ENCODE assay signal across 1 cellular context in genomic region chr6:154343473-154344308, GRCh38.
TF ChIP-seq lines count a peak whose summit lies in the region.

No MANE protein-coding gene starts in this region.

TF ChIP-seq in WTC11, 78 proteins besides CTCF, POLR2A, EP300 and RAD21 (continued from another document):
- TF ChIP-seq PREB (CRISPR knock-in tag; IDR thresholded peaks at IDR 0.05; ENCODE audit: borderline replicate concordance) (no peak), E2F5 (CRISPR knock-in tag; IDR thresholded peaks at IDR 0.05) (no peak), OVOL2 (CRISPR knock-in tag; IDR thresholded peaks at IDR 0.05; ENCODE audit: borderline replicate concordance) (no peak), MXD4 (CRISPR knock-in tag; IDR thresholded peaks at IDR 0.05; ENCODE audit: borderline replicate concordance) (no peak), ZNF219 (CRISPR knock-in tag; IDR thresholded peaks at IDR 0.05; ENCODE audit: borderline replicate concordance) (no peak), NFE2L1 (CRISPR knock-in tag; IDR thresholded peaks at IDR 0.05) (no peak), NR1H2 (CRISPR knock-in tag; IDR thresholded peaks at IDR 0.05) (no peak), MAX (CRISPR knock-in tag; IDR thresholded peaks at IDR 0.05) (peak; percentile 77), ETV6 (CRISPR knock-in tag; IDR thresholded peaks at IDR 0.05) (peak; percentile 22; the same call in 1 of the 2 replicates), ZNF232 (CRISPR knock-in tag; IDR thresholded peaks at IDR 0.05) (no peak), ESRRA (CRISPR knock-in tag; IDR thresholded peaks at IDR 0.05; ENCODE audit: borderline replicate concordance) (no peak), SP1 (CRISPR knock-in tag; conservative IDR thresholded peaks at IDR 0.05) (peak; percentile 27; the same call in 1 of the 2 replicates), ZBTB21 (CRISPR knock-in tag; IDR thresholded peaks at IDR 0.05; ENCODE audit: borderline replicate concordance) (no peak), AR (CRISPR knock-in tag; IDR thresholded peaks at IDR 0.05) (no peak), USF1 (CRISPR knock-in tag; IDR thresholded peaks at IDR 0.05) (peak; percentile 32; the same call in 1 of the 2 replicates), ZNF532 (CRISPR knock-in tag; IDR thresholded peaks at IDR 0.05; ENCODE audit: borderline replicate concordance) (0 out of 2 replicates have a peak, but pooled peaks have one; percentile 7), IRF2 (CRISPR knock-in tag; IDR thresholded peaks at IDR 0.05; ENCODE audit: borderline replicate concordance, low read depth) (no peak), ERG (CRISPR knock-in tag; IDR thresholded peaks at IDR 0.05) (no peak), MYBL2 (CRISPR knock-in tag; IDR thresholded peaks at IDR 0.05) (no peak)
